Comparison of ENCODE assay signal across 9 cellular contexts in genomic region chr2:85215074-85216050, GRCh38.
DNase-seq lines count a peak whose midpoint lies in the region; ATAC-seq and TF ChIP-seq lines count a peak whose summit lies in the region.
"Had no signal": no experiment of that assay in that cellular context is flagged by ENCODE, and none has a peak within 500 bp of the region (broad histone marks: within the 10 kb centered on the region; RNA-seq: fewer than 3 reads in every experiment).

No MANE protein-coding gene starts in this region.

- H3K27ac ChIP-seq in caudate nucleus (ENCODE audit: low read depth, low read length): peak overlapping the region; percentile 74

- H3K4me1 Mint-ChIP-seq in mesothelial cell of epicardium: peaks cover 41% of the 10 kb centered on the region
- H3K4me1 Mint-ChIP-seq in stimulated activated naive CD8-positive, alpha-beta T cell treated with anti-CD3 and anti-CD28 coated beads, Interleukin-15, amount 100 ng/mL, for 72 hours: no peaks in the 10 kb centered on the region
- H3K4me1 Mint-ChIP-seq: activated CD4-positive, alpha-beta T cell treated with anti-CD3 and anti-CD28 coated beads, Interleukin-2, amount 10 ng/mL, durations not matched to agents 24 days and 14 days had no signal

- no peaks in the 10 kb centered on the region for H3K27me3 Mint-ChIP-seq in mesothelial cell of epicardium (ENCODE audit: low read depth)
- peaks cover 40% of the 10 kb centered on the region for H3K27me3 Mint-ChIP-seq in stimulated activated naive CD8-positive, alpha-beta T cell treated with anti-CD3 and anti-CD28 coated beads, Interleukin-15, amount 100 ng/mL, for 72 hours

- no peaks in the 10 kb centered on the region for H3K36me3 Mint-ChIP-seq in mesothelial cell of epicardium

- H3K27ac Mint-ChIP-seq in mesothelial cell of epicardium: peak overlapping the region; percentile 96
- no peak overlapping the region for H3K27ac Mint-ChIP-seq in stimulated activated naive CD8-positive, alpha-beta T cell treated with anti-CD3 and anti-CD28 coated beads, Interleukin-15, amount 100 ng/mL, for 72 hours
- H3K27ac Mint-ChIP-seq: activated CD4-positive, alpha-beta T cell treated with anti-CD3 and anti-CD28 coated beads, Interleukin-2, amount 10 ng/mL, durations not matched to agents 24 days and 14 days had no signal

- H3K9me3 Mint-ChIP-seq in mesothelial cell of epicardium: no peaks in the 10 kb centered on the region
- no peaks in the 10 kb centered on the region for H3K9me3 Mint-ChIP-seq in stimulated activated naive CD8-positive, alpha-beta T cell treated with anti-CD3 and anti-CD28 coated beads, Interleukin-15, amount 100 ng/mL, for 72 hours
- H3K9me3 Mint-ChIP-seq: activated CD4-positive, alpha-beta T cell treated with anti-CD3 and anti-CD28 coated beads, Interleukin-2, amount 10 ng/mL, durations not matched to agents 24 days and 14 days had no signal

- ATAC-seq in HG02642 (IDR thresholded peaks at IDR 0.05; ENCODE audit: poor library complexity, unreplicated experiment) (no peak), HG02970 (IDR thresholded peaks at IDR 0.05; ENCODE audit: low FRiP score, unreplicated experiment) (no peak)
- no peak for ATAC-seq in stimulated activated naive CD8-positive, alpha-beta T cell treated with anti-CD3 and anti-CD28 coated beads, Interleukin-15, amount 100 ng/mL, for 72 hours

- peak; percentile 44; the same call in 1 of the 2 replicates for TF ChIP-seq CTCF in LNCAP (IDR thresholded peaks at IDR 0.05)
- TF ChIP-seq CTCF in mesothelial cell of epicardium (IDR thresholded peaks at IDR 0.05; ENCODE audit: unreplicated experiment): no peak

- peak overlapping the region; percentile 30 for H3K4me3 Mint-ChIP-seq in mesothelial cell of epicardium
- H3K4me3 Mint-ChIP-seq in stimulated activated naive CD8-positive, alpha-beta T cell treated with anti-CD3 and anti-CD28 coated beads, Interleukin-15, amount 100 ng/mL, for 72 hours: no peak overlapping the region
- H3K4me3 Mint-ChIP-seq: activated CD4-positive, alpha-beta T cell treated with anti-CD3 and anti-CD28 coated beads, Interleukin-2, amount 10 ng/mL, durations not matched to agents 24 days and 14 days had no signal

- DNase-seq in AG08395 (ENCODE audit: low spot score): peak; percentile 83
- peak in 31 of 61 donors; percentile 18 to 71 (median 54) for DNase-seq in caudate nucleus (lab: John Stamatoyannopoulos, UW)
- peak in 1 of 2 experiments; percentile 60 for DNase-seq in mesothelial cell of epicardium (ENCODE audit: low spot score in 2 of 2, unreplicated experiment in 2 of 2)
- DNase-seq in stimulated activated naive CD8-positive, alpha-beta T cell treated with anti-CD3 and anti-CD28 coated beads, Interleukin-15, amount 100 ng/mL, for 72 hours: no peak
- no peak for DNase-seq in iPS-NIHi7 (ENCODE audit: extremely low spot score)
- DNase-seq: activated CD4-positive, alpha-beta T cell treated with anti-CD3 and anti-CD28 coated beads, Interleukin-2, amount 10 ng/mL, durations not matched to agents 24 days and 14 days had no signal

Comparison
In these comparisons a context has a peak if more than half of its experiments do, and no peak if none do; other contexts are left out.
1. DNase-seq: peak in AG08395 (single experiment) and caudate nucleus (31 of 61); none in stimulated activated naive CD8-positive, alpha-beta T cell treated with anti-CD3 and anti-CD28 coated beads, Interleukin-15, amount 100 ng/mL, for 72 hours (0 of 2) and iPS-NIHi7 (single experiment).